ENCODE assay signal across 26 cellular contexts in genomic region chr11:34394771-34395300, GRCh38.
"Had no signal": no experiment of that assay in that cellular context is flagged by ENCODE, and none has a peak within 500 bp of the region (broad histone marks: within the 10 kb centered on the region; RNA-seq: fewer than 3 reads in every experiment).

No MANE protein-coding gene starts in this region.

- H3K27ac Mint-ChIP-seq: activated B cell treated with CpG ODN at 0.5 μM for 24 hours; activated CD4-positive, alpha-beta T cell treated with anti-CD3 and anti-CD28 coated beads for 36 hours; activated naive CD8-positive, alpha-beta T cell; activated T-helper 2 cell treated with anti-CD3 and anti-CD28 coated beads, Interferon-gamma antibody, Interleukin-2, Interleukin-4, amounts not matched to agents 10 μg/mL and 5 μg/mL and 100 μg/mL, durations not matched to agents 14 hours and 24 hours and 36 hours; mesothelial cell of epicardium; natural killer cell; T-helper 17 cell had no signal

- H3K4me3 Mint-ChIP-seq: activated B cell treated with CpG ODN at 0.5 μM for 24 hours; activated CD4-positive, alpha-beta T cell treated with anti-CD3 and anti-CD28 coated beads for 36 hours; activated naive CD8-positive, alpha-beta T cell; activated T-cell treated with anti-CD3 and anti-CD28 coated beads, Interleukin-2, amount 50 U/mL, for 4 hours; central memory CD8-positive, alpha-beta T cell; mesothelial cell of epicardium; natural killer cell; T-helper 17 cell had no signal

- H3K27ac ChIP-seq: adrenal gland, ascending aorta, dorsolateral prefrontal cortex, heart right ventricle, lower lobe of right lung, neutrophil, ovary, prostate gland, spleen, upper lobe of left lung had no signal

- H3K36me3 ChIP-seq: adrenal gland, ascending aorta, heart right ventricle, lower lobe of right lung, neutrophil, ovary, prostate gland, spleen, upper lobe of left lung had no signal

- ATAC-seq: activated CD4-positive, alpha-beta T cell treated with anti-CD3 and anti-CD28 coated beads for 36 hours; activated T-cell treated with anti-CD3 and anti-CD28 coated beads, Interleukin-2, amount 50 U/mL, for 4 hours; heart right ventricle; lower lobe of right lung; natural killer cell; T-helper 17 cell had no signal

- H3K4me1 Mint-ChIP-seq: activated B cell treated with CpG ODN at 0.5 μM for 24 hours; activated CD4-positive, alpha-beta T cell treated with anti-CD3 and anti-CD28 coated beads for 36 hours; central memory CD8-positive, alpha-beta T cell; mesothelial cell of epicardium; natural killer cell; T-helper 17 cell had no signal

- H3K4me3 ChIP-seq: adrenal gland, ascending aorta, dorsolateral prefrontal cortex, heart right ventricle, lower lobe of right lung, ovary, prostate gland, spleen, upper lobe of left lung had no signal

- DNase-seq: activated B cell treated with CpG ODN at 0.5 μM for 24 hours; activated CD4-positive, alpha-beta T cell treated with anti-CD3 and anti-CD28 coated beads for 36 hours; activated CD4-positive, alpha-beta T cell treated with anti-CD3 and anti-CD28 coated beads, Interleukin-2, amount 50 U/mL, for 4 hours; activated CD8-positive, alpha-beta memory T cell treated with anti-CD3 and anti-CD28 coated beads for 24 hours; activated CD8-positive, alpha-beta memory T cell treated with anti-CD3 and anti-CD28 coated beads, Interleukin-2, amount 50 U/mL, for 48 hours; activated naive CD4-positive, alpha-beta T cell; activated T-cell treated with anti-CD3 and anti-CD28 coated beads, Interleukin-2, amount 50 U/mL, for 4 hours; adrenal gland; dorsolateral prefrontal cortex; heart right ventricle; kidney; lower lobe of right lung; natural killer cell; ovary; spleen; stimulated activated CD4-positive, alpha-beta T cell treated with anti-CD3 and anti-CD28 coated beads, Interleukin-4, amount 100 ng/mL, for 24 hours; stimulated activated naive CD4-positive, alpha-beta T cell treated with Interleukin-2 at 50 U/mL for 16 hours; T-helper 17 cell; upper lobe of left lung had no signal

- H3K4me1 ChIP-seq: adrenal gland, ascending aorta, lower lobe of right lung, prostate gland, spleen, upper lobe of left lung had no signal

- H3K36me3 Mint-ChIP-seq: mesothelial cell of epicardium had no signal

- H3K9me3 ChIP-seq: adrenal gland, ascending aorta, lower lobe of right lung, neutrophil, ovary, prostate gland had no signal

- H3K27me3 ChIP-seq: adrenal gland, ascending aorta, dorsolateral prefrontal cortex, heart right ventricle, neutrophil, ovary, spleen, upper lobe of left lung had no signal
